Comparison of ENCODE assay signal across 8 cellular contexts in the genomic region with DNA sequence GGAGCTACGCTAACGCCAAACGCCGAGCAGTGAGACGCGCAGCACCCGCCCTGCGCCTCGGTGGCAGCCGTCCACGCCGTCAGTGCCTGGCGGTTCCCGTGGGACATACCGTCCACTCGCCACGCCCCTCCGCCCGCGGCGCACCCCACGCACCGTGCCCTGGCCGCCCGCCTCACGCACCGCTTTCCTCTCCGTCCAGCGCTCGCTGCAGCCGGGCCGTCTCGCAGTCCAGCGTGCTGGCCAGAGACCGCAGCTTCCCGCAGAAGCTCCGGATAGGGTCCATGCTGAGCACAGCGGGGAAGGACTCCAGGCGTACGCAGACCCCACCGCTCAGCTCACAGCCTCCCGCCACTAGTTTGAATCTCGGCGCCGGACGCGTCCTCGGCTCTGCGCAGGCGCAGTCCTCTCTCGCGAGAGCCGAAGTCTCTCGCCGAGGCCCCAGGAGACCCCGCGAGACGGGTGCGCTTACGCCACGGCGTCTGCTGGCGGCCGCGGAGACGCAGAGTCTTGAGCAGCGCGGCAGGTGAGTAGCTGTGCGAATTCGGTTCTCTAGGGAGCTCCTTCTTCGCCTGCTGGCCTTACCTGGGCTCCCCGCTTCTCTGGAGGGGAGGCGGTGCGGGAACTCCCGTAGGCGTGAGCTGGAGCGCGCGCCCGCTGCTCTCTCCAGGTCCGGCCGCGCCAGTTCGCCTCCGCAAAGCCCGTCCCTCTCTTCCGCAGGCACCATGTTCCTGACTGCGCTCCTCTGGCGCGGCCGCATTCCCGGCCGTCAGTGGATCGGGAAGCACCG. TPM values are rescaled to one million over a fixed set of nuclear protein-coding genes. Genes with fewer than 3 reads are reported as not detected.
DNase-seq lines count a peak whose midpoint lies in the region; ATAC-seq and TF ChIP-seq lines count a peak whose summit lies in the region.

A gene (plus strand): TSS at position 464 of the 787 bp plus-strand sequence. CDS start 259 bp downstream, at position 723.
A gene (minus strand): TSS at position 358 of the 787 bp plus-strand sequence. CDS start 75 bp downstream, at position 283.

- peak within 1 kb of the TSS; percentile 93 for H3K27ac Mint-ChIP-seq in T-helper 1 cell treated with Interleukin-12 subunit alpha and Interleukin-12 subunit beta and Interleukin-4 antibody, amounts not matched to agents 30 μg/mL and 1 μg/mL, for 36 hours

- H3K4me1 Mint-ChIP-seq in T-helper 1 cell treated with Interleukin-12 subunit alpha and Interleukin-12 subunit beta and Interleukin-4 antibody, amounts not matched to agents 30 μg/mL and 1 μg/mL, for 36 hours (ENCODE audit: low read depth) = peaks cover 19% of the 10 kb centered on the region

- 0 to 1% (median 1%) methylated on average over 86 to 95 of the region's 95 CpGs for WGBS in psoas muscle, 3 donors

- H3K27ac ChIP-seq in psoas muscle = peak within 1 kb of the TSS; percentile 98
- H3K27ac ChIP-seq in uterus = peak within 1 kb of the TSS; percentile 90 to 94

- ATAC-seq in HG02870 (IDR thresholded peaks at IDR 0.05; ENCODE audit: unreplicated experiment) = peak; percentile 85
- peak; percentile 98 for ATAC-seq in left ventricle myocardium superior
- ATAC-seq in psoas muscle = peak; percentile 99

- H3K4me3 ChIP-seq in psoas muscle (peak within 1 kb of the TSS; percentile 100), uterus (peak within 1 kb of the TSS; percentile 68 to 78)

- H3K36me3 Mint-ChIP-seq in T-helper 1 cell treated with Interleukin-12 subunit alpha and Interleukin-12 subunit beta and Interleukin-4 antibody, amounts not matched to agents 30 μg/mL and 1 μg/mL, for 36 hours (ENCODE audit: low read depth) = peaks cover 5% of the 10 kb centered on the region

- TF ChIP-seq CTCF in GM13976 (IDR thresholded peaks at IDR 0.05; ENCODE audit: borderline replicate concordance, control extremely low read depth, extremely low read depth, insufficient read depth, missing control alignments) = no peak
- no peak for TF ChIP-seq CTCF in psoas muscle (IDR thresholded peaks at IDR 0.05)
- peak; percentile 20 to 69 (median 36) for TF ChIP-seq CTCF in uterus (IDR thresholded peaks at IDR 0.05)

- H3K36me3 ChIP-seq in psoas muscle (ENCODE audit: insufficient read depth in 1 of 2, low read depth in 1 of 2) = no peaks in the 10 kb centered on the region
- H3K36me3 ChIP-seq in uterus = no peaks in the 10 kb centered on the region

- TF ChIP-seq POLR2A in uterus (IDR thresholded peaks at IDR 0.05) = peak; percentile 77 to 91

- no peaks in the 10 kb centered on the region for H3K27me3 ChIP-seq in psoas muscle (ENCODE audit: insufficient read depth in 3 of 3, low read length in 2 of 3)
- no peaks in the 10 kb centered on the region for H3K27me3 ChIP-seq in uterus

- DNase-seq in GM13976 (ENCODE audit: low spot score) = peak; percentile 98
- DNase-seq in NCI-H146 treated with DMSO at 0.1 percent for 48 hours (lab: John Stamatoyannopoulos, UW; ENCODE audit: unreplicated experiment) = peak; percentile 76
- DNase-seq in amygdala (lab: John Stamatoyannopoulos, UW) = peak; percentile 43 to 93 (median 82)
- DNase-seq in left ventricle myocardium superior = peak; percentile 96
- peak; percentile 92 to 96 for DNase-seq in psoas muscle
- DNase-seq in uterus = peak; percentile 86 to 93

- in situ Hi-C loops in GM13976 (cut with MboI; ENCODE audit: low sequenced_read_pairs, unreplicated experiment) = no loop called here

- H3K4me3 Mint-ChIP-seq in T-helper 1 cell treated with Interleukin-12 subunit alpha and Interleukin-12 subunit beta and Interleukin-4 antibody, amounts not matched to agents 30 μg/mL and 1 μg/mL, for 36 hours = peak within 1 kb of the TSS; percentile 97

- intact Hi-C loops in left ventricle myocardium superior (cut with micrococcal nuclease) (loop anchor here (10.0 kb wide), 1 partner anchor 232 kb away; no protein-coding TSS in a partner anchor), psoas muscle (cut with DNase I) (loop anchor here in 1 of 2 donors (2.0 to 5.0 kb wide), 2 partner anchors 234 to 301 kb away; no protein-coding TSS in a partner anchor), uterus (cut with DNase I; ENCODE audit: low total_unique reads) (no loop called here)

- no peaks in the 10 kb centered on the region for H3K27me3 Mint-ChIP-seq in T-helper 1 cell treated with Interleukin-12 subunit alpha and Interleukin-12 subunit beta and Interleukin-4 antibody, amounts not matched to agents 30 μg/mL and 1 μg/mL, for 36 hours (ENCODE audit: low read depth)

- H3K9me3 Mint-ChIP-seq in T-helper 1 cell treated with Interleukin-12 subunit alpha and Interleukin-12 subunit beta and Interleukin-4 antibody, amounts not matched to agents 30 μg/mL and 1 μg/mL, for 36 hours = no peaks in the 10 kb centered on the region

- H3K9me3 ChIP-seq in psoas muscle (no peaks in the 10 kb centered on the region), uterus (no peaks in the 10 kb centered on the region)

- H3K4me1 ChIP-seq in psoas muscle (peaks cover 17% of the 10 kb centered on the region), uterus (peaks cover 0 to 7% of the 10 kb centered on the region in 2 donors)

RNA-seq across cellular contexts. Expression of the first gene that starts in this region (rescaled TPM):
- total RNA-seq in left ventricle myocardium superior (23.7 TPM), psoas muscle (10 to 100 TPM; 17.6 to 30.7 (median 23.8) TPM), uterus (10 to 100 TPM in 2 of 4 donors, 1 to 10 TPM in 2; 7.2 to 60.0 (median 11.9) TPM)
- polyA plus RNA-seq in psoas muscle = 10 to 100 TPM; 20.7 to 29.0 (median 23.2) TPM

RNA-seq across cellular contexts. Expression of the second gene that starts in this region (rescaled TPM):
- 0.12 TPM for total RNA-seq in left ventricle myocardium superior
- 1 to 10 TPM in 1 of 4 donors, under 1 TPM in 3; 0.14 to 1.5 (median 0.32) TPM for total RNA-seq in psoas muscle
- under 1 TPM; 0.11 to 0.25 (median 0.21) TPM for polyA plus RNA-seq in psoas muscle
- 10 to 100 TPM in 1 of 4 donors, under 1 TPM in 1, not detected in 2; 0.49 to 20.9 TPM for total RNA-seq in uterus

Comparison
In these comparisons a context has a peak if more than half of its experiments do, and no peak if none do; other contexts are left out.
1. Peak in every context shown above with its lines: DNase-seq, ATAC-seq, H3K4me3 ChIP-seq and H3K27ac ChIP-seq.
2. CTCF ChIP-seq: peak in uterus (4 of 4); none in GM13976 (single experiment) and psoas muscle (single experiment).